In the genomic region with DNA sequence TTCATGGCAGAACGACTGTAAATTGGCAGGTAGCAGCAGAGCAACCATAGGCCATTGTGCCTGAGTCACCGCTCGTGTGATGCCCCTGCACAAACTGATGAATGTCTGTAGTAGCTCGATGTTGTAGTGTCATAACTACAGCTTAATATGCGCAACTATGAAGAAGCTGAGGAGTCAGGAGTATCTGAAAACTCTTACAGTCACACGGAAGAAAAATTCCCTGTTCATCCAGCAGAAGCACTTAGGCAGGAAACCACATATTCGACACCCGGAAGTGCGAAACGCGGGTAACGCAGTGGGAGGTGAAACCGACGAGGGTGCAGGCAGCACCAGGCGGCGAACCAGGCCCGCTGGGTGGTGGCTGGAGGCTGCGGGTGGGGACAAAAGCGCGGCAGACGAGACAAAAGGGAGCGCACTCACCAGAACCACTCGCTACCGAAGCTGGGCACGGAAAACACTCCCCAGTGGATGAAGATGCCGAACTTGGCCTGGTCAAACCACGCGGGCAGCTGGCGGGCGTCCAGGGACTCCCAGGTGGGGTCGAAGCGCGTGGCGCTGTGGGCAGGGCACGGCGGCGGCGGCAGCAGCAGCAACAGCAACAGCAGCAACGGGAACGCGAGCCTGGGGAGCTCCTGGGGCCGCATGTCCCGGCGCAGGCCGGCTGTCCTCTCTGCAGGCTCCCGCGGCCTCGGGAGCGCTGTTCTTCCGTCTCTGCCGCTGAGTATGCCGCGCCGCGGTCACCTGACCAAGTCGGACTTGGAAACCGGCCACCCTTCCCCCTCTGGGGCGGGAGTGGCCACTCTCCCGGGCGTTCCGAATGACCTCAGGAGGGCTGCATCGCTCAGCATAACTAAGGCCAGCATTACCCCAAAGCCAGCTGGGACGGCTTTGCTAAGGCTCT, we compare ENCODE assay signal across 8 cellular contexts. TPM values are rescaled to one million over a fixed set of nuclear protein-coding genes. Genes with fewer than 3 reads are reported as not detected.
DNase-seq lines count a peak whose midpoint lies in the region; ATAC-seq and TF ChIP-seq lines count a peak whose summit lies in the region.

A gene with protein sequence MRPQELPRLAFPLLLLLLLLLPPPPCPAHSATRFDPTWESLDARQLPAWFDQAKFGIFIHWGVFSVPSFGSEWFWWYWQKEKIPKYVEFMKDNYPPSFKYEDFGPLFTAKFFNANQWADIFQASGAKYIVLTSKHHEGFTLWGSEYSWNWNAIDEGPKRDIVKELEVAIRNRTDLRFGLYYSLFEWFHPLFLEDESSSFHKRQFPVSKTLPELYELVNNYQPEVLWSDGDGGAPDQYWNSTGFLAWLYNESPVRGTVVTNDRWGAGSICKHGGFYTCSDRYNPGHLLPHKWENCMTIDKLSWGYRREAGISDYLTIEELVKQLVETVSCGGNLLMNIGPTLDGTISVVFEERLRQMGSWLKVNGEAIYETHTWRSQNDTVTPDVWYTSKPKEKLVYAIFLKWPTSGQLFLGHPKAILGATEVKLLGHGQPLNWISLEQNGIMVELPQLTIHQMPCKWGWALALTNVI (minus strand): TSS at position 730 of the 901 bp plus-strand sequence. CDS start 86 bp downstream, at position 644.

- CTCF ChIA-PET in Panc1 (lab: Charles Lee): interaction anchor here (0.5 kb wide), 1 partner anchor 553 kb away, joined by 3 read pairs; no protein-coding TSS in a partner anchor

- DNase-seq in AML-193 (lab: John Stamatoyannopoulos, UW): peak; percentile 80 to 85
- DNase-seq in Panc1 (ENCODE audit: low read depth, low spot score): peak; percentile 55
- DNase-seq in fibroblast of lung (ENCODE audit: low read depth in 2 of 2): peak; percentile 87 to 93
- peak; percentile 36 for DNase-seq in naive B cell
- peak; percentile 26 to 56 for DNase-seq in stimulated activated CD8-positive, alpha-beta memory T cell treated with anti-CD3 and anti-CD28 coated beads, Interleukin-7, amount 100 ng/mL, for 48 hours (ENCODE audit: extremely low read depth in 1 of 2, low read depth in 1 of 2)

- H3K27ac ChIP-seq in Panc1 (ENCODE audit: low read length) (peak within 1 kb of the TSS; percentile 95), fibroblast of lung (ENCODE audit: insufficient read depth, low read length) (peak within 1 kb of the TSS; percentile 94)

- H3K4me2 ChIP-seq in fibroblast of lung (ENCODE audit: extremely low read depth, insufficient read depth, low read length): peak within 1 kb of the TSS; percentile 86

- H3K9me3 Mint-ChIP-seq in activated T-helper 17 cell treated with anti-CD3 and anti-CD28 coated beads, Interleukin-2, amount 50 U/mL, for 72 hours: no peaks in the 10 kb centered on the region
- no peaks in the 10 kb centered on the region for H3K9me3 Mint-ChIP-seq in naive B cell

- H3K4me3 Mint-ChIP-seq in activated T-helper 17 cell treated with anti-CD3 and anti-CD28 coated beads, Interleukin-2, amount 50 U/mL, for 72 hours: peak within 1 kb of the TSS; percentile 99
- H3K4me3 Mint-ChIP-seq in naive B cell: peak within 1 kb of the TSS; percentile 89 to 98 (median 94)

- H3K27ac Mint-ChIP-seq in activated T-helper 17 cell treated with anti-CD3 and anti-CD28 coated beads, Interleukin-2, amount 50 U/mL, for 72 hours: peak within 1 kb of the TSS; percentile 97
- H3K27ac Mint-ChIP-seq in naive B cell: peak within 1 kb of the TSS; percentile 66 to 99 (median 82)

- peak within 1 kb of the TSS; percentile 96 for H2AFZ ChIP-seq in fibroblast of lung (ENCODE audit: low read length)

- H4K20me1 ChIP-seq in fibroblast of lung (ENCODE audit: control insufficient read depth, extremely low read depth, insufficient read depth, low read length): no peaks in the 10 kb centered on the region

- H3K27me3 Mint-ChIP-seq in activated T-helper 17 cell treated with anti-CD3 and anti-CD28 coated beads, Interleukin-2, amount 50 U/mL, for 72 hours: no peaks in the 10 kb centered on the region
- H3K27me3 Mint-ChIP-seq in naive B cell: no peaks in the 10 kb centered on the region

- H3K4me3 ChIP-seq in Panc1 (ENCODE audit: low read depth in 2 of 2, low read length in 2 of 2) (peak within 1 kb of the TSS; percentile 57 to 72), fibroblast of lung (replicated peaks in 1 of 4; ENCODE audit: control extremely low read depth in 1 of 4, insufficient read depth in 1 of 4, low read depth in 3 of 4, low read length in 4 of 4) (peak within 1 kb of the TSS; percentile 73 to 83 (median 78))

- peak; percentile 50 for ATAC-seq in GM19025 (IDR thresholded peaks at IDR 0.05; ENCODE audit: low read depth, unreplicated experiment)
- peak; percentile 50 for ATAC-seq in HG03342 (IDR thresholded peaks at IDR 0.05; ENCODE audit: unreplicated experiment)
- ATAC-seq in Panc1: peak; percentile 91
- ATAC-seq in activated T-helper 17 cell treated with anti-CD3 and anti-CD28 coated beads, Interleukin-2, amount 50 U/mL, for 72 hours (replicated peaks): peak; percentile 87
- ATAC-seq in naive B cell (ENCODE audit: low read depth in 2 of 2): peak; percentile 75 to 78

- H3K36me3 ChIP-seq in Panc1 (ENCODE audit: control insufficient read depth, insufficient read depth, low read length): no peaks in the 10 kb centered on the region
- peaks cover 4% of the 10 kb centered on the region for H3K36me3 ChIP-seq in fibroblast of lung (ENCODE audit: control insufficient read depth, insufficient read depth, low read length)

- H3K27me3 ChIP-seq in Panc1 (ENCODE audit: control insufficient read depth, insufficient read depth, low read length) (no peaks in the 10 kb centered on the region), fibroblast of lung (ENCODE audit: control insufficient read depth, insufficient read depth, low read length) (no peaks in the 10 kb centered on the region)

- peaks cover 11% of the 10 kb centered on the region for H3K4me1 Mint-ChIP-seq in activated T-helper 17 cell treated with anti-CD3 and anti-CD28 coated beads, Interleukin-2, amount 50 U/mL, for 72 hours
- peaks cover 13 to 32% (median 32%) of the 10 kb centered on the region in 3 donors for H3K4me1 Mint-ChIP-seq in naive B cell

- peaks cover 12% of the 10 kb centered on the region for H3K4me1 ChIP-seq in Panc1 (ENCODE audit: control insufficient read depth, insufficient read depth, low read length)
- H3K4me1 ChIP-seq in fibroblast of lung (ENCODE audit: control insufficient read depth, extremely low read depth, insufficient read depth, low read length): peaks cover 5% of the 10 kb centered on the region

- TSS peak; percentile 86 for BruUV-seq in Panc1 (replicated peaks; lab: Mats Ljungman, UMichigan)

- TF ChIP-seq CTCF in Panc1 (IDR thresholded peaks at IDR 0.05): no peak
- TF ChIP-seq CTCF in fibroblast of lung (conservative IDR thresholded peaks at IDR 0.05 in 1 of 2, IDR thresholded peaks at IDR 0.05 in 1 of 2; ENCODE audit: low read depth in 1 of 2, low read length in 2 of 2): no peak

- H3K36me3 Mint-ChIP-seq in activated T-helper 17 cell treated with anti-CD3 and anti-CD28 coated beads, Interleukin-2, amount 50 U/mL, for 72 hours (ENCODE audit: low read depth): peaks cover 14% of the 10 kb centered on the region
- peaks cover 0 to 8% of the 10 kb centered on the region in 2 donors for H3K36me3 Mint-ChIP-seq in naive B cell

- H3K9me3 ChIP-seq in Panc1 (ENCODE audit: control insufficient read depth, insufficient read depth, low read depth, low read length): no peaks in the 10 kb centered on the region
- no peaks in the 10 kb centered on the region for H3K9me3 ChIP-seq in fibroblast of lung (ENCODE audit: control insufficient read depth, insufficient read depth, low read depth, low read length)

- in situ Hi-C loops in Panc1 (cut with HindIII; ENCODE audit: low pct_unique_long_range_greater_than_20kb, low sequenced_read_pairs): no loop called here

- H3K79me2 ChIP-seq in fibroblast of lung (ENCODE audit: control insufficient read depth, insufficient read depth, low read length): peaks cover 28% of the 10 kb centered on the region

- POLR2A ChIA-PET in Panc1 (lab: Charles Lee): interaction anchor here (0.7 kb wide), 1 partner anchor 1344 kb away, joined by 3 read pairs; no protein-coding TSS in a partner anchor

- peak within 1 kb of the TSS; percentile 88 for H3K9ac ChIP-seq in fibroblast of lung (ENCODE audit: insufficient read depth, low read length)

- intact Hi-C loops in Panc1 (cut with micrococcal nuclease; ENCODE audit: unreplicated experiment): no loop called here

RNA-seq across cellular contexts. Expression of the gene that starts here (rescaled TPM):
- total RNA-seq in Panc1 (2021; ENCODE audit: unreplicated experiment) (68.1 TPM), fibroblast of lung (53.7 and 60.8 TPM in 2 replicates)
- 42.9 TPM for polyA plus RNA-seq in Panc1 (2012; ENCODE audit: insufficient read length)
- total RNA-seq in activated T-helper 17 cell treated with anti-CD3 and anti-CD28 coated beads, Interleukin-2, amount 50 U/mL, for 72 hours: 10 to 100 TPM; 19.3 to 32.7 TPM
- polyA plus RNA-seq in fibroblast of lung (107 and 123 TPM in 2 replicates), naive B cell (ENCODE audit: low read depth in 6 of 6) (10 to 100 TPM in 5 of 6 donors, 1 to 10 TPM in 1; 9.0 to 17.5 (median 11.2) TPM)
- 86.8 and 115 TPM in 2 replicates for polyA plus RNA-seq in fibroblast of lung (2012)
- polyA minus RNA-seq in fibroblast of lung (ENCODE audit: low replicate concordance): 16.3 and 21.3 TPM in 2 replicates

Comparison
In these comparisons a context has a peak if more than half of its experiments do, and no peak if none do; other contexts are left out.
1. Peak in every context shown above with its lines: DNase-seq, ATAC-seq, H3K4me3 ChIP-seq and H3K27ac ChIP-seq.
2. DNase-seq: peak in every context shown above with its lines; median percentile 90 in fibroblast of lung; 82 in AML-193; 55 in Panc1; 41 in stimulated activated CD8-positive, alpha-beta memory T cell treated with anti-CD3 and anti-CD28 coated beads, Interleukin-7, amount 100 ng/mL, for 48 hours; 36 in naive B cell.